In the genomic region with DNA sequence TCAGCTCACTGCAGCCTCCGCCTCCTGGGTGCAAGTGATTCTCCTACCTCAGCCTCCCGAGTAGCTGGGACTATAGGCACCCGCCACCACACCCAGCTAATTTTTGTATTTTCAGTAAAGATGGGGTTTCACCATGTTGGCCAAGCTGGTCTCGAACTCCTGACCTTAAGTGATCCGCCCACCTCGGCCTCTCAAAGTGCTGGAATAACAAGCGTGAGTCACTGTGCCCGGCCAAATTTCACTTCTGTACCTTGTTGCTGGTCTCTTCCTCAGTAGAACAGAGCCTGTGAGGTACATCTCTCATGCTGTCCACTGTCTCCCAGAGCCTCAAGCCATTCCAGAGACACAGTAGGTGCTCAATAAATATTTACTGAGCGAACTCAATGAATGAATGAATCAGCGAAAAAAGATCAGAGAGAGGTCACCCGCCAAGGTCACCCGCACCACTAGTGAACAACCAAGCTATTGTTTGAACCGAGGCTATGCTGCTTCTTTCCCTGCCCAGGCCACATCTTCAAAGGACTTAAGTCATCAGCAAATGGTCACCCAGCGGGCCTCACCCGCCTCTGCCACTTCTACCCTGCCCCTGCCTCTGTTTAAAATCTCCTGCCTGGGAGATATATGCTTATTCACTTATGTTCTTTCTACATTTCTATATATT, we compare ENCODE assay signal across 1 cellular context.
TF ChIP-seq lines count a peak whose summit lies in the region.

No MANE protein-coding gene starts in this region.

TF ChIP-seq in H1, 55 proteins besides CTCF, POLR2A, EP300 and RAD21:
- TF ChIP-seq SAP30 (IDR thresholded peaks at IDR 0.05; ENCODE audit: insufficient read depth, insufficient replicate concordance, low read length) (no peak), ZNF274 (IDR thresholded peaks at IDR 0.05; ENCODE audit: borderline replicate concordance, extremely low read depth, low read length) (no peak), FOSL1 (IDR thresholded peaks at IDR 0.05; ENCODE audit: insufficient read depth, low read depth, low read length) (no peak), BACH1 (IDR thresholded peaks at IDR 0.05; ENCODE audit: low read length) (no peak), PHF8 (conservative IDR thresholded peaks at IDR 0.05; ENCODE audit: low read depth, low read length) (no peak), CBX5 (IDR thresholded peaks at IDR 0.05; ENCODE audit: low read depth, low read length) (no peak)
- TF ChIP-seq, protein P1, sequence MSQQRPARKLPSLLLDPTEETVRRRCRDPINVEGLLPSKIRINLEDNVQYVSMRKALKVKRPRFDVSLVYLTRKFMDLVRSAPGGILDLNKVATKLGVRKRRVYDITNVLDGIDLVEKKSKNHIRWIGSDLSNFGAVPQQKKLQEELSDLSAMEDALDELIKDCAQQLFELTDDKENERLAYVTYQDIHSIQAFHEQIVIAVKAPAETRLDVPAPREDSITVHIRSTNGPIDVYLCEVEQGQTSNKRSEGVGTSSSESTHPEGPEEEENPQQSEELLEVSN (IDR thresholded peaks at IDR 0.05): no peak
